In the genomic region with DNA sequence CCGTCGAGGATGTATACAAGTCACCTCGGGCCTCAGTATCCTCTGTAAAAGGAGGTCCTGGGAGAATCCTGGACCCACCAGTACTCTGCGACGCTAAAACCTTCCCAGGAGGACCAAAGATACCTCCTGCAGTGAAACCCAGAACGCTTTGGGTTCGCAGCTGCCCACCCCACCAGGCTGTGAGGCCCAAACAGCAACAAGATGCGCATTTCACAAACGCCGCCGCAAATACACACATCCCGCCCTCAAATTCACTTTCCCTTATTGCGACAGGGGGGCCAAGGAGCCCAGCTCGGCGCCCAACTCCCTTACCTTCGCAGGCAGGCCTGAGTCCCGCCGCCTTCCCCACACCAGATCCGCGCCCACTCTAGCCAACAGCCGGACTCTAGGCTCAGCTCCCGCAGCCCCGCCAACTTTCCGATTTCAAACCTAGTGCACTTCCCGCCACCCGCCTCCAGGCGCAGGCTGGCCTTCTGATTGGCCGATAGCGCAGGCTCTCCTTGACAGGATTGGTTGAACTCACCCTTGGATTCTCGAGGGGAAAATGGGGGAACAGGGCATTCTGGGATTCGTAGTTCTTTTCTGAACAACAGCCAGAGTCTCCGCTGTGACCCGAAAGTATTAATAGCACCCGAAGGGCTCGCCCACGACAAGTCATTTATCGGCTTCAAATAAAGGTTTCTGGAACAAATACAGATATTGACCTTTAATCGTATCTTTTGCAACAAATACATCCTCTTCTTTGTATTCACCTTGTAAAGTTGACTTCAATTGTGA, we compare ENCODE assay signal across 8 cellular contexts. TPM values are rescaled to one million over a fixed set of nuclear protein-coding genes. Genes with fewer than 3 reads are reported as not detected.
A peak's percentile ranks its signal among the peaks of the same experiment; 100 is the strongest.
DNase-seq lines count a peak whose midpoint lies in the region; ATAC-seq and TF ChIP-seq lines count a peak whose summit lies in the region.

SPC25 (minus strand) TSS at position 425 of the 777 bp plus-strand sequence. CDS start 911 bp downstream, outside the sequence.

- H3K36me3 ChIP-seq in adrenal gland (replicated peaks in 1 of 2), result no peaks in the 10 kb centered on the region
- H3K36me3 ChIP-seq in left ventricle myocardium inferior, result no peaks in the 10 kb centered on the region
- no peaks in the 10 kb centered on the region for H3K36me3 ChIP-seq in urinary bladder (ENCODE audit: insufficient read depth)

- TF ChIP-seq CTCF in GM13977 (IDR thresholded peaks at IDR 0.05; ENCODE audit: extremely low read depth, insufficient read depth, missing control alignments), result no peak
- TF ChIP-seq CTCF in adrenal gland (IDR thresholded peaks at IDR 0.05), result peak in 2 of 6 experiments; percentile 39 to 46
- peak; percentile 27 for TF ChIP-seq CTCF in left ventricle myocardium inferior (IDR thresholded peaks at IDR 0.05; ENCODE audit: borderline replicate concordance)
- no peak for TF ChIP-seq CTCF in progenitor cell of endocrine pancreas (IDR thresholded peaks at IDR 0.05; ENCODE audit: unreplicated experiment)

- H3K9me3 Mint-ChIP-seq in progenitor cell of endocrine pancreas (ENCODE audit: low read depth), result no peaks in the 10 kb centered on the region

- DNase-seq in GM13977 (ENCODE audit: low spot score) (peak; percentile 92), NCI-H146 treated with DMSO at 0.1 percent for 48 hours (lab: John Stamatoyannopoulos, UW; ENCODE audit: unreplicated experiment) (peak; percentile 78), T-helper 1 cell (peak; percentile 69 to 93 (median 80)), adrenal gland (peak; percentile 87 to 94 (median 91)), left ventricle myocardium inferior (peak; percentile 85), progenitor cell of endocrine pancreas (ENCODE audit: low spot score, unreplicated experiment) (peak; percentile 81)

- no peak within 1 kb of the TSS for H3K27ac ChIP-seq in adrenal gland
- no peak within 1 kb of the TSS for H3K27ac ChIP-seq in left ventricle myocardium inferior (replicated peaks)
- no peak within 1 kb of the TSS for H3K27ac ChIP-seq in urinary bladder (ENCODE audit: low read depth)

- in situ Hi-C loops in GM13977 (cut with MboI; ENCODE audit: low pct_unique_long_range_greater_than_20kb, low sequenced_read_pairs, unreplicated experiment), result no loop called here

- peaks cover 17% of the 10 kb centered on the region for H3K27me3 Mint-ChIP-seq in progenitor cell of endocrine pancreas

- H3K27ac Mint-ChIP-seq in progenitor cell of endocrine pancreas, result peak within 1 kb of the TSS; percentile 85

- H3K4me3 ChIP-seq in adrenal gland (peak within 1 kb of the TSS in 2 of 4 donors; percentile 44 to 48), left ventricle myocardium inferior (peak within 1 kb of the TSS; percentile 68), urinary bladder (ENCODE audit: low read depth, low read length) (peak within 1 kb of the TSS; percentile 34)

- peak; percentile 100 for ATAC-seq in HG02852 (IDR thresholded peaks at IDR 0.05; ENCODE audit: unreplicated experiment)

- WGBS in adrenal gland, 4 donors, result 1% methylated on average over 28 to 38 of the region's 38 CpGs
- WGBS in urinary bladder, result under 1% methylated on average over 38 of the region's 38 CpGs

- intact Hi-C loops in adrenal gland (cut with DNase I) (no loop called here), left ventricle myocardium inferior (cut with micrococcal nuclease) (no loop called here)

- H3K27me3 ChIP-seq in adrenal gland (no peaks in the 10 kb centered on the region), left ventricle myocardium inferior (ENCODE audit: low read depth) (no peaks in the 10 kb centered on the region)

- TF ChIP-seq POLR2A in adrenal gland (IDR thresholded peaks at IDR 0.05), result no peak

- peaks cover 3% of the 10 kb centered on the region for H3K36me3 Mint-ChIP-seq in progenitor cell of endocrine pancreas (ENCODE audit: insufficient read depth)

- H3K9me3 ChIP-seq in adrenal gland (replicated peaks in 1 of 3) (no peaks in the 10 kb centered on the region), left ventricle myocardium inferior (replicated peaks) (no peaks in the 10 kb centered on the region)

- peaks cover 5% of the 10 kb centered on the region for H3K4me1 Mint-ChIP-seq in progenitor cell of endocrine pancreas (ENCODE audit: low read depth)

- peak within 1 kb of the TSS; percentile 86 for H3K4me3 Mint-ChIP-seq in progenitor cell of endocrine pancreas (ENCODE audit: low read depth)

- H3K4me1 ChIP-seq in adrenal gland (replicated peaks in 1 of 2) (peaks cover 0 to 6% of the 10 kb centered on the region in 2 donors), left ventricle myocardium inferior (peaks cover 13% of the 10 kb centered on the region), urinary bladder (ENCODE audit: insufficient read depth) (no peaks in the 10 kb centered on the region)

RNA-seq across cellular contexts. Expression of gene SPC25, which starts in this region (rescaled TPM):
- total RNA-seq in adrenal gland, result 1 to 10 TPM in 3 of 8 donors, under 1 TPM in 3, not detected in 2; 0.38 to 2.7 (median 1.3) TPM
- 1 to 10 TPM in 1 of 3 donors, under 1 TPM in 2; 0.71 to 1.9 (median 0.97) TPM for polyA plus RNA-seq in adrenal gland
- total RNA-seq in left ventricle myocardium inferior, result 0.60 TPM
- 14.5 and 15.8 TPM in 2 replicates for total RNA-seq in progenitor cell of endocrine pancreas
- total RNA-seq in urinary bladder, result 11.5 TPM
- 0.32 TPM for polyA plus RNA-seq in urinary bladder

Comparison
In these comparisons a context has a peak if more than half of its experiments do, and no peak if none do; other contexts are left out.
1. Peak in DNase-seq and H3K4me3 ChIP-seq in left ventricle myocardium inferior; RNA of the gene not detected or under 1 TPM.